22 cellular contexts compared by ENCODE assay signal in the genomic region with DNA sequence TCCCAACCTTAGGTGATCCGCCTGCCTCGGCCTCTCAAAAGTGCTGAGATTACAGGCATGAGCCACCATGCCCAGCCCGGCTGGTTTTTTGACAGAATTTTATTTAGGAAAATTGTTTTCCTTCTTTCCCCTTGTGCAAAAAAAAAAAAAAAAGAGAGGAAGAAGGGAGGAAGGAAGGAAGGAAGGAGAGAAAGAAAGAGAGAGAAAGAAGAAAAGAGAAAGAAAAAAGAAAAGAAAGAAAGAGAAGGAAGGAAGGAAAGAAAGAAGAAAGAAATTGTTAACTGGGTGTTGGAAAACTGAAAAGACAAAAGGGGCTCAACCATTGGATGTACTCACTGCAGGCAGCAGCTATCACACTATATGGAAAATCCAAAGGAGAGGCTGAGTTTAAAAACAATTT. TPM values are rescaled to one million over a fixed set of nuclear protein-coding genes. Genes with fewer than 3 reads are reported as not detected.
DNase-seq lines count a peak whose midpoint lies in the region; ATAC-seq, FAIRE-seq and TF ChIP-seq lines count a peak whose summit lies in the region.
"Had no signal": no experiment of that assay in that cellular context is flagged by ENCODE, and none has a peak within 500 bp of the region (broad histone marks: within the 10 kb centered on the region; RNA-seq: fewer than 3 reads in every experiment).

No MANE protein-coding gene starts in this region.

- DNase-seq in activated T-cell treated with anti-CD3 and anti-CD28 coated beads, Interleukin-2, amount 50 U/mL, for 4 hours: no peak
- DNase-seq in activated T-cell treated with anti-CD3 and anti-CD28 coated beads, Interleukin-2, amount 50 U/mL, for 1 hour: no peak
- DNase-seq in T-helper 17 cell (no peak), immature natural killer cell (no peak), progenitor cell of endocrine pancreas (ENCODE audit: low spot score, unreplicated experiment) (no peak), H54 (ENCODE audit: insufficient read length, low spot score) (no peak), NCI-H2171 treated with DMSO at 0.1 percent for 48 hours (lab: John Stamatoyannopoulos, UW) (no peak), midbrain (lab: John Stamatoyannopoulos, UW) (no peak)
- DNase-seq: activated CD4-positive, alpha-beta T cell treated with anti-CD3 and anti-CD28 coated beads for 1 hour; body of pancreas; Calu3; dorsolateral prefrontal cortex; gastrocnemius medialis; hippocampal formation; Karpas-422; left colon; mesendoderm; NCI-H1436; pancreas; stimulated activated CD4-positive, alpha-beta T cell treated with anti-CD3 and anti-CD28 coated beads, Interleukin-2, amount 100 ng/mL, for 24 hours; T-helper 1 cell had no signal

- no peaks in the 10 kb centered on the region for H3K27me3 Mint-ChIP-seq in activated T-cell treated with anti-CD3 and anti-CD28 coated beads, Interleukin-2, amount 50 U/mL, for 4 hours (ENCODE audit: low read depth)
- no peaks in the 10 kb centered on the region for H3K27me3 Mint-ChIP-seq in T-helper 17 cell
- peaks cover 0 to 5% (median 5%) of the 10 kb centered on the region in 3 donors for H3K27me3 Mint-ChIP-seq in immature natural killer cell (ENCODE audit: low read depth in 3 of 3)
- H3K27me3 Mint-ChIP-seq in progenitor cell of endocrine pancreas: peaks cover 5% of the 10 kb centered on the region

- H3K4me1 Mint-ChIP-seq in activated T-cell treated with anti-CD3 and anti-CD28 coated beads, Interleukin-2, amount 50 U/mL, for 4 hours (ENCODE audit: low read depth): peaks cover 19% of the 10 kb centered on the region
- peaks cover 21% of the 10 kb centered on the region for H3K4me1 Mint-ChIP-seq in T-helper 17 cell
- peaks cover 38% of the 10 kb centered on the region in 2 donors for H3K4me1 Mint-ChIP-seq in immature natural killer cell
- peaks cover 14% of the 10 kb centered on the region for H3K4me1 Mint-ChIP-seq in progenitor cell of endocrine pancreas (ENCODE audit: low read depth)

- no peak overlapping the region for H3K27ac Mint-ChIP-seq in T-helper 17 cell
- H3K27ac Mint-ChIP-seq in immature natural killer cell: peak overlapping the region in 2 of 6 donors; percentile 61 to 64
- no peak overlapping the region for H3K27ac Mint-ChIP-seq in progenitor cell of endocrine pancreas

- peak overlapping the region; percentile 35 for H3K4me3 Mint-ChIP-seq in activated T-cell treated with anti-CD3 and anti-CD28 coated beads, Interleukin-2, amount 50 U/mL, for 4 hours
- peak overlapping the region; percentile 83 for H3K4me3 Mint-ChIP-seq in T-helper 17 cell
- peak overlapping the region; percentile 10 to 70 (median 64) for H3K4me3 Mint-ChIP-seq in immature natural killer cell
- peak overlapping the region; percentile 37 for H3K4me3 Mint-ChIP-seq in progenitor cell of endocrine pancreas (ENCODE audit: low read depth)

- no peaks in the 10 kb centered on the region for H3K9me3 ChIP-seq in T-helper 17 cell (ENCODE audit: control insufficient read depth, low read length, poor library complexity, severe bottlenecking)
- H3K9me3 ChIP-seq: body of pancreas, gastrocnemius medialis, pancreas, upper lobe of left lung had no signal

- no peak for ATAC-seq in activated T-cell treated with anti-CD3 and anti-CD28 coated beads, Interleukin-2, amount 50 U/mL, for 4 hours
- no peak for ATAC-seq in T-helper 17 cell
- ATAC-seq: body of pancreas, gastrocnemius medialis, left colon, pancreas had no signal

- no peak for FAIRE-seq in H54 (lab: Jason Lieb, UNC)
- FAIRE-seq: pancreas had no signal

- H3K9me3 Mint-ChIP-seq in activated T-cell treated with anti-CD3 and anti-CD28 coated beads, Interleukin-2, amount 50 U/mL, for 4 hours: no peaks in the 10 kb centered on the region
- no peaks in the 10 kb centered on the region for H3K9me3 Mint-ChIP-seq in immature natural killer cell
- H3K9me3 Mint-ChIP-seq in progenitor cell of endocrine pancreas (ENCODE audit: low read depth): no peaks in the 10 kb centered on the region

- TF ChIP-seq POLR2A in H54 (IDR thresholded peaks at IDR 0.05; ENCODE audit: low read depth, low read length): no peak

- no peaks in the 10 kb centered on the region for H3K36me3 Mint-ChIP-seq in activated T-cell treated with anti-CD3 and anti-CD28 coated beads, Interleukin-2, amount 50 U/mL, for 4 hours (ENCODE audit: insufficient read depth)
- peaks cover 3% of the 10 kb centered on the region for H3K36me3 Mint-ChIP-seq in T-helper 17 cell (ENCODE audit: low read depth)
- no peaks in the 10 kb centered on the region for H3K36me3 Mint-ChIP-seq in immature natural killer cell
- no peaks in the 10 kb centered on the region for H3K36me3 Mint-ChIP-seq in progenitor cell of endocrine pancreas (ENCODE audit: insufficient read depth)

- TF ChIP-seq CTCF in progenitor cell of endocrine pancreas (IDR thresholded peaks at IDR 0.05; ENCODE audit: unreplicated experiment): no peak

RNA-seq across cellular contexts. Expression of a gene that starts 1.4 kb away (rescaled TPM):
- 10 to 100 TPM; 21.8 to 25.8 (median 23.8) TPM for total RNA-seq in activated T-cell treated with anti-CD3 and anti-CD28 coated beads, Interleukin-2, amount 50 U/mL, for 4 hours
- 10 to 100 TPM in 1 of 2 donors, 1 to 10 TPM in 1; 8.5 to 12.0 TPM for total RNA-seq in T-helper 17 cell
- polyA plus RNA-seq in immature natural killer cell: 10 to 100 TPM; 15.2 to 26.4 (median 25.8) TPM
- 30.8 and 34.2 TPM in 2 replicates for total RNA-seq in progenitor cell of endocrine pancreas
